In the genomic region with DNA sequence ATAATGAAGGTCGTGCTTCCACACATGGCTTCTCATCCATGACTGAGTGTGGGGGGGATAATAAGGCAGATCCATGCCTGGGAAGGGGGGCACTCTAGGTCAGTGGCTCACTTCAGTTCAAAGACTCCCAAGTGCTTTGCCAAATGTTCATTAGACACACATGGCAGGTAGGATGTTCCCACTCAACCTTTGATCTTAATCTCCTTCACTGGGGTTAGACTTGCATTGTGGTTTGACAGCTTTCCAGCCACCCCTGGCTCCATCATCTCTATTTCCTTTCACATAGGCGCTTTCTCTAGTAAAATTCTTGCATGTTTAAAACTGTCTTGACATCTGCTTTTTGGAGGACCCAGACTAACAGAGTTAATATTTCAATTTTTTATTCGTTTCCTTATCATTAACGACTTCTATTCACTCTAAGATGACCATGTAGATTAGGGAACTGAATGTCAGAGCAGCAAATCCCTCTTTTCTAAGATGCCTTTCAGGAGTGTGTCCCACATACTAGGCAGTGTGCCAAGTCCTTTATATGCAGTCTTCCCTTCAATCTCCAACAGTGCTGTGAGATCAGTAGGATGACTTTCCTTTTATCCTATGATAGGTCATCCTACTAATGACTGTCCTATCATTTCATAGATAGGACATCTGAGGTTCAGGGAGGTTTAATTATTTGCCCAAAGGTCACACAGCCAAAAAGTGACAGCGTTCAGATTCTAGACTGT, we compare ENCODE assay signal across 1 cellular context.
A peak's percentile ranks its signal among the peaks of the same experiment; 100 is the strongest.
TF ChIP-seq lines count a peak whose summit lies in the region.

No MANE protein-coding gene starts in this region.

TF ChIP-seq in K562, 482 proteins besides CTCF, POLR2A, EP300 and RAD21:
- TF ChIP-seq BHLHE40 (IDR thresholded peaks at IDR 0.05; ENCODE audit: low read length) (no peak), NFIC (IDR thresholded peaks at IDR 0.05) (0 out of 2 replicates have a peak, but pooled peaks have one; percentile 22)
- TF ChIP-seq, protein P1, sequence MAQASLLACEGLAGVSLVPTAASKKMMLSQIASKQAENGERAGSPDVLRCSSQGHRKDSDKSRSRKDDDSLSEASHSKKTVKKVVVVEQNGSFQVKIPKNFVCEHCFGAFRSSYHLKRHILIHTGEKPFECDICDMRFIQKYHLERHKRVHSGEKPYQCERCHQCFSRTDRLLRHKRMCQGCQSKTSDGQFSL (CRISPR knock-in tag; IDR thresholded peaks at IDR 0.05) = peak; percentile 38; the same call in 1 of the 2 replicates
- TF ChIP-seq, protein P1 (tag; IDR thresholded peaks at IDR 0.05) = no peak
